In genomic region chr19:52522555-52522954, GRCh38 we compare ENCODE assay signal across 25 cellular contexts.
"Had no signal": no experiment of that assay in that cellular context is flagged by ENCODE, and none has a peak within 500 bp of the region (broad histone marks: within the 10 kb centered on the region; RNA-seq: fewer than 3 reads in every experiment).

No MANE protein-coding gene starts in this region.

- H3K27me3 ChIP-seq: brain microvascular endothelial cell, gastroesophageal sphincter, neutrophil, ovary, suprapubic skin, tibial nerve had no signal

- H3K27me3 Mint-ChIP-seq: activated CD4-positive, alpha-beta memory T cell treated with anti-CD3 and anti-CD28 coated beads, Interleukin-2, amount 10 ng/mL, durations not matched to agents 7 days and 5 days; activated CD4-positive, alpha-beta T cell treated with anti-CD3 and anti-CD28 coated beads, Interleukin-2, amount 10 ng/mL, durations not matched to agents 7 days and 5 days had no signal

- H3K4me3 Mint-ChIP-seq: activated CD4-positive, alpha-beta memory T cell treated with anti-CD3 and anti-CD28 coated beads, Interleukin-2, amount 10 ng/mL, durations not matched to agents 7 days and 5 days; activated CD4-positive, alpha-beta T cell treated with anti-CD3 and anti-CD28 coated beads, Interleukin-2, amount 10 ng/mL, durations not matched to agents 7 days and 5 days; activated naive CD4-positive, alpha-beta T cell treated with anti-CD3 and anti-CD28 coated beads, Interleukin-2, amount 10 ng/mL, durations not matched to agents 7 days and 5 days; activated T-cell treated with anti-CD3 and anti-CD28 coated beads, Interleukin-2, amount 50 U/mL, for 24 hours; effector memory CD8-positive, alpha-beta T cell; memory B cell; natural killer cell treated with Interleukin-12 subunit alpha and Interleukin-12 subunit beta and Interleukin-15 and Interleukin-18, amount 100 ng/mL, for 72 hours; T-helper 2 cell treated with Interferon-gamma antibody and Interleukin-4, amounts not matched to agents 5 μg/mL and 100 μg/mL, for 36 hours had no signal

- H3K36me3 ChIP-seq: brain microvascular endothelial cell, gastroesophageal sphincter, neutrophil, ovary, suprapubic skin, tibial nerve had no signal

- H3K27ac Mint-ChIP-seq: activated CD4-positive, alpha-beta memory T cell treated with anti-CD3 and anti-CD28 coated beads, Interleukin-2, amount 10 ng/mL, durations not matched to agents 7 days and 5 days; activated CD4-positive, alpha-beta T cell treated with anti-CD3 and anti-CD28 coated beads, Interleukin-2, amount 10 ng/mL, durations not matched to agents 7 days and 5 days; activated naive CD4-positive, alpha-beta T cell treated with anti-CD3 and anti-CD28 coated beads, Interleukin-2, amount 10 ng/mL, durations not matched to agents 7 days and 5 days; activated T-cell treated with anti-CD3 and anti-CD28 coated beads, Interleukin-2, amount 50 U/mL, for 24 hours; effector memory CD8-positive, alpha-beta T cell; memory B cell; natural killer cell treated with Interleukin-12 subunit alpha and Interleukin-12 subunit beta and Interleukin-15 and Interleukin-18, amount 100 ng/mL, for 72 hours; T-helper 2 cell treated with Interferon-gamma antibody and Interleukin-4, amounts not matched to agents 5 μg/mL and 100 μg/mL, for 36 hours had no signal

- DNase-seq: activated CD4-positive, alpha-beta memory T cell treated with anti-CD3 and anti-CD28 coated beads, Interleukin-2, amount 10 ng/mL, durations not matched to agents 7 days and 5 days; activated CD4-positive, alpha-beta T cell treated with anti-CD3 and anti-CD28 coated beads, Interleukin-2, amount 10 ng/mL, durations not matched to agents 7 days and 5 days; activated CD8-positive, alpha-beta memory T cell treated with anti-CD3 and anti-CD28 coated beads, Interleukin-2, amount 50 U/mL, for 48 hours; activated gamma-delta T cell; activated naive CD4-positive, alpha-beta T cell treated with anti-CD3 and anti-CD28 coated beads, Interleukin-2, amount 10 ng/mL, durations not matched to agents 7 days and 5 days; activated T-cell treated with anti-CD3 and anti-CD28 coated beads, Interleukin-2, amount 50 U/mL, for 24 hours; amniotic stem cell; brain microvascular endothelial cell; caudate nucleus; cortex of kidney; effector memory CD8-positive, alpha-beta T cell; left colon; mucosa of descending colon; ovary; psoas muscle; stimulated activated CD4-positive, alpha-beta T cell treated with anti-CD3 and anti-CD28 coated beads, Interleukin-1b, Interleukin-23, amount 100 ng/mL, for 48 hours; stimulated activated naive CD4-positive, alpha-beta T cell had no signal

- H3K9me3 Mint-ChIP-seq: effector memory CD8-positive, alpha-beta T cell; natural killer cell treated with Interleukin-12 subunit alpha and Interleukin-12 subunit beta and Interleukin-15 and Interleukin-18, amount 100 ng/mL, for 72 hours had no signal

- H3K27ac ChIP-seq: brain microvascular endothelial cell, gastroesophageal sphincter, neutrophil, ovary, psoas muscle, suprapubic skin, tibial nerve had no signal

- ATAC-seq: effector memory CD8-positive, alpha-beta T cell; gastroesophageal sphincter; left colon; mucosa of descending colon; natural killer cell treated with Interleukin-12 subunit alpha and Interleukin-12 subunit beta and Interleukin-15 and Interleukin-18, amount 100 ng/mL, for 72 hours; psoas muscle had no signal

- H3K4me3 ChIP-seq: gastroesophageal sphincter, mucosa of descending colon, ovary, psoas muscle, smooth muscle cell, suprapubic skin, tibial nerve had no signal

- H3K9me3 ChIP-seq: ovary had no signal

- H3K4me1 ChIP-seq: psoas muscle had no signal
